In the genomic region with DNA sequence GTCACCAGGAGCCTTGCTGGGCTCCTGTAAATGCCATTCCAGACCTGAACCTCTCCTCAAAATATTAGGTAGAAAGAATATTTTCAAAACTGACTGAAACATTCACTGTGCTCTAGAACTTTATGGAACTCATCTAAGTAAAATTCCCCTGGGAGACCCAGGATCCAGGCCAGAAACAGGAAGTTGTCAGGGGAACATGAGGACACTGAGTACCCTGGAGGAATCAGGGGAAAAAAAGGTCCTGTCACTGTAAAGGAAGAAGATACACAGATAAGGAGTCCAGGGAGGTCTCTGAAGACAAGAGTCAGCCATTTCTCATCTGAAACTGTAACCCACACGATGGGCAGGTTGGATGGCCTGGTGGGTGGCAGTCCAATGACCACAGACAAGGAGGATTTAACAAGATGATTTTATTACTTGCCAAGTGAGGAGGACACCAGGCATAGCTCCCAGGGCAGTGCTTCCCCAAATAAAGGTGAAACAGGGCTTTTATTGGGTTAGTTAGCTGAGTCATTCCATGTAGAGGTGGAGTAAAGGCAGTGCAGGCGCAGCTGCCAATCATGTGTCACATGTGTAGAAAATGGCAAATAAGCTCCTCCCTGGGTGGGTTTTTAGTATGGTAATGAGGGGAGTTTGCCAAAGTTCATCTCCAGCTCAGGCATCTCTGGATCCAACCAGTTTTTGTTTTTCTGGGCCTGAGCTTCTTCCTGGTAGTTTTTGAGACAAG, we compare ENCODE assay signal across 24 cellular contexts.
DNase-seq lines count a peak whose midpoint lies in the region; ATAC-seq lines count a peak whose summit lies in the region.
"Had no signal": no experiment of that assay in that cellular context is flagged by ENCODE, and none has a peak within 500 bp of the region (broad histone marks: within the 10 kb centered on the region; RNA-seq: fewer than 3 reads in every experiment).

No MANE protein-coding gene starts in this region.

- peak; percentile 47 for ATAC-seq in activated CD4-positive, alpha-beta T cell treated with anti-CD3 and anti-CD28 coated beads for 36 hours
- peak; percentile 64 for ATAC-seq in left ventricle myocardium superior
- ATAC-seq in stimulated activated effector memory CD8-positive, alpha-beta T cell treated with anti-CD3 and anti-CD28 coated beads, Interleukin-12 subunit alpha, Interleukin-12 subunit beta, amount 100 ng/mL, for 72 hours: no peak
- ATAC-seq: lower lobe of right lung had no signal

- intact Hi-C loops in activated CD4-positive, alpha-beta T cell treated with anti-CD3 and anti-CD28 coated beads for 36 hours (cut with DNase I, micrococcal nuclease): no loop called here
- intact Hi-C loops in left ventricle myocardium superior (cut with micrococcal nuclease): no loop called here

- peaks cover 12% of the 10 kb centered on the region for H3K27me3 Mint-ChIP-seq in activated CD4-positive, alpha-beta T cell treated with anti-CD3 and anti-CD28 coated beads for 36 hours

- no peak overlapping the region for H3K23ac ChIP-seq in mesenchymal stem cell (ENCODE audit: low read length in 2 of 2)

- no peak for DNase-seq in activated CD4-positive, alpha-beta T cell treated with anti-CD3 and anti-CD28 coated beads for 36 hours
- no peak for DNase-seq in activated CD4-positive, alpha-beta T cell treated with anti-CD3 and anti-CD28 coated beads, Interleukin-2, amount 50 U/mL, for 1 hour
- DNase-seq in OCI-M1 (lab: John Stamatoyannopoulos, UW) (peak; percentile 35), left ventricle myocardium superior (no peak), SKM-1 treated with dmso at 0.1 percent for 144 hours (lab: John Stamatoyannopoulos, UW; ENCODE audit: unreplicated experiment) (no peak), mesenchymal stem cell (no peak)
- no peak for DNase-seq in stimulated activated effector memory CD8-positive, alpha-beta T cell treated with anti-CD3 and anti-CD28 coated beads, Interleukin-12 subunit alpha, Interleukin-12 subunit beta, amount 100 ng/mL, for 72 hours (ENCODE audit: low spot score in 2 of 2)
- no peak for DNase-seq in activated T-cell treated with anti-CD3 and anti-CD28 coated beads, Interleukin-2, amount 50 U/mL, for 48 hours
- DNase-seq: 8988T; activated CD4-positive, alpha-beta T cell treated with anti-CD3 and anti-CD28 coated beads, Interleukin-2, amount 10 ng/mL, durations not matched to agents 24 days and 14 days; activated naive CD8-positive, alpha-beta T cell treated with anti-CD3 and anti-CD28 coated beads, Interleukin-2, amount 10 ng/mL, durations not matched to agents 7 days and 5 days; C1 segment of cervical spinal cord; cortex of kidney; glutamatergic neuron; immature natural killer cell; IMR-90; lower lobe of right lung; MV-4-11; NCI-H2029 treated with DMSO at 0.1 percent for 48 hours; nucleus accumbens; stimulated activated CD4-positive, alpha-beta T cell treated with anti-CD3 and anti-CD28 coated beads, Interleukin-15, amount 100 ng/mL, for 24 hours had no signal

- no peak overlapping the region for H3K9ac ChIP-seq in mesenchymal stem cell (ENCODE audit: low read length)

- no peak overlapping the region for H3K27ac Mint-ChIP-seq in activated CD4-positive, alpha-beta T cell treated with anti-CD3 and anti-CD28 coated beads for 36 hours
- peak overlapping the region; percentile 64 for H3K27ac Mint-ChIP-seq in stimulated activated effector memory CD8-positive, alpha-beta T cell treated with anti-CD3 and anti-CD28 coated beads, Interleukin-12 subunit alpha, Interleukin-12 subunit beta, amount 100 ng/mL, for 72 hours
- H3K27ac Mint-ChIP-seq: activated CD4-positive, alpha-beta T cell treated with anti-CD3 and anti-CD28 coated beads, Interleukin-2, amount 10 ng/mL, durations not matched to agents 24 days and 14 days; activated naive CD8-positive, alpha-beta T cell treated with anti-CD3 and anti-CD28 coated beads, Interleukin-2, amount 10 ng/mL, durations not matched to agents 7 days and 5 days; brain; immature natural killer cell had no signal

- H3K4ac ChIP-seq in mesenchymal stem cell (ENCODE audit: low read depth in 1 of 2, low read length in 2 of 2): no peak overlapping the region

- no peaks in the 10 kb centered on the region for H3K4me1 ChIP-seq in mesenchymal stem cell (ENCODE audit: control insufficient read depth, insufficient read depth, low read depth, low read length)

- no peaks in the 10 kb centered on the region for H3K4me1 Mint-ChIP-seq in activated CD4-positive, alpha-beta T cell treated with anti-CD3 and anti-CD28 coated beads for 36 hours
- peaks cover 5% of the 10 kb centered on the region for H3K4me1 Mint-ChIP-seq in stimulated activated effector memory CD8-positive, alpha-beta T cell treated with anti-CD3 and anti-CD28 coated beads, Interleukin-12 subunit alpha, Interleukin-12 subunit beta, amount 100 ng/mL, for 72 hours

- H3K27me3 ChIP-seq in mesenchymal stem cell (ENCODE audit: control insufficient read depth in 1 of 2, insufficient read depth in 1 of 2, low read length in 2 of 2): no peaks in the 10 kb centered on the region
- H3K27me3 ChIP-seq: vagina had no signal

- H3K27ac ChIP-seq in mesenchymal stem cell (ENCODE audit: low read length, poor library complexity, severe bottlenecking): no peak overlapping the region
- H3K27ac ChIP-seq: HL-60, lower lobe of right lung, vagina had no signal

- no peak overlapping the region for H2BK120ac ChIP-seq in mesenchymal stem cell (ENCODE audit: low read depth, low read length)

- 80% methylated on average over 2 of the region's 2 CpGs for WGBS in mesenchymal stem cell

- no peak overlapping the region for H2BK12ac ChIP-seq in mesenchymal stem cell (ENCODE audit: low read length in 2 of 2)

- no peak overlapping the region for H2AK5ac ChIP-seq in mesenchymal stem cell (ENCODE audit: low read length, severe bottlenecking)

- H3K4me3 Mint-ChIP-seq in activated CD4-positive, alpha-beta T cell treated with anti-CD3 and anti-CD28 coated beads for 36 hours: no peak overlapping the region
- no peak overlapping the region for H3K4me3 Mint-ChIP-seq in stimulated activated effector memory CD8-positive, alpha-beta T cell treated with anti-CD3 and anti-CD28 coated beads, Interleukin-12 subunit alpha, Interleukin-12 subunit beta, amount 100 ng/mL, for 72 hours
- H3K4me3 Mint-ChIP-seq: activated CD4-positive, alpha-beta T cell treated with anti-CD3 and anti-CD28 coated beads, Interleukin-2, amount 10 ng/mL, durations not matched to agents 24 days and 14 days; activated naive CD8-positive, alpha-beta T cell treated with anti-CD3 and anti-CD28 coated beads, Interleukin-2, amount 10 ng/mL, durations not matched to agents 7 days and 5 days; brain; immature natural killer cell had no signal

- H3K9me3 Mint-ChIP-seq in activated CD4-positive, alpha-beta T cell treated with anti-CD3 and anti-CD28 coated beads for 36 hours (ENCODE audit: low read depth): no peaks in the 10 kb centered on the region
- H3K9me3 Mint-ChIP-seq in stimulated activated effector memory CD8-positive, alpha-beta T cell treated with anti-CD3 and anti-CD28 coated beads, Interleukin-12 subunit alpha, Interleukin-12 subunit beta, amount 100 ng/mL, for 72 hours: no peaks in the 10 kb centered on the region
- H3K9me3 Mint-ChIP-seq: activated CD4-positive, alpha-beta T cell treated with anti-CD3 and anti-CD28 coated beads, Interleukin-2, amount 10 ng/mL, durations not matched to agents 24 days and 14 days; activated naive CD8-positive, alpha-beta T cell treated with anti-CD3 and anti-CD28 coated beads, Interleukin-2, amount 10 ng/mL, durations not matched to agents 7 days and 5 days; brain; immature natural killer cell had no signal

- H3K4me2 ChIP-seq in mesenchymal stem cell (ENCODE audit: low read length, poor library complexity, severe bottlenecking): no peak overlapping the region

- H2BK15ac ChIP-seq in mesenchymal stem cell (ENCODE audit: low read depth, poor library complexity, severe bottlenecking): no peak overlapping the region

- H3K9me3 ChIP-seq in mesenchymal stem cell (ENCODE audit: control insufficient read depth, low read length): no peaks in the 10 kb centered on the region
- H3K9me3 ChIP-seq: lower lobe of right lung, vagina had no signal

- H4K8ac ChIP-seq in mesenchymal stem cell (ENCODE audit: low read length): no peak overlapping the region

- H3K36me3 Mint-ChIP-seq in activated CD4-positive, alpha-beta T cell treated with anti-CD3 and anti-CD28 coated beads for 36 hours (ENCODE audit: low read depth): no peaks in the 10 kb centered on the region
- no peaks in the 10 kb centered on the region for H3K36me3 Mint-ChIP-seq in stimulated activated effector memory CD8-positive, alpha-beta T cell treated with anti-CD3 and anti-CD28 coated beads, Interleukin-12 subunit alpha, Interleukin-12 subunit beta, amount 100 ng/mL, for 72 hours
- H3K36me3 Mint-ChIP-seq: activated naive CD8-positive, alpha-beta T cell treated with anti-CD3 and anti-CD28 coated beads, Interleukin-2, amount 10 ng/mL, durations not matched to agents 7 days and 5 days; brain; immature natural killer cell had no signal

- H3K79me1 ChIP-seq in mesenchymal stem cell (replicated peaks; ENCODE audit: low read length, poor library complexity, severe bottlenecking): no peaks in the 10 kb centered on the region

- no peak overlapping the region for H3K18ac ChIP-seq in mesenchymal stem cell (ENCODE audit: low read depth in 1 of 2, low read length in 2 of 2)

- H3K4me3 ChIP-seq in mesenchymal stem cell (ENCODE audit: insufficient read depth in 1 of 2, low read depth in 1 of 2, low read length in 2 of 2): no peak overlapping the region
- H3K4me3 ChIP-seq: lower lobe of right lung, vagina had no signal

- no peak overlapping the region for H2AFZ ChIP-seq in mesenchymal stem cell (ENCODE audit: low read depth, low read length)

- no peak overlapping the region for H3K14ac ChIP-seq in mesenchymal stem cell (ENCODE audit: low read length in 2 of 2)

- H3K36me3 ChIP-seq in mesenchymal stem cell (ENCODE audit: control insufficient read depth in 1 of 2, insufficient read depth in 2 of 2, low read depth in 1 of 2, low read length in 2 of 2): no peaks in the 10 kb centered on the region
- H3K36me3 ChIP-seq: lower lobe of right lung, vagina had no signal

- CTCF ChIA-PET in activated CD4-positive, alpha-beta T cell treated with anti-CD3 and anti-CD28 coated beads for 36 hours (lab: Charles Lee): no interaction called here

- no peak overlapping the region for H4K91ac ChIP-seq in mesenchymal stem cell (ENCODE audit: low read length)

- POLR2A ChIA-PET in activated CD4-positive, alpha-beta T cell treated with anti-CD3 and anti-CD28 coated beads for 36 hours (lab: Charles Lee): no interaction called here

- no peak overlapping the region for H2BK5ac ChIP-seq in mesenchymal stem cell (ENCODE audit: low read depth, low read length, poor library complexity, severe bottlenecking)
